Comparison of ENCODE assay signal across 12 cellular contexts in genomic region chr10:58477122-58477521, GRCh38. TPM values are rescaled to one million over a fixed set of nuclear protein-coding genes. Genes with fewer than 3 reads are reported as not detected.
DNase-seq lines count a peak whose midpoint lies in the region; ATAC-seq and TF ChIP-seq lines count a peak whose summit lies in the region.
"Had no signal": no experiment of that assay in that cellular context is flagged by ENCODE, and none has a peak within 500 bp of the region (broad histone marks: within the 10 kb centered on the region; RNA-seq: fewer than 3 reads in every experiment).

No MANE protein-coding gene starts in this region.

- no peaks in the 10 kb centered on the region for H3K36me3 Mint-ChIP-seq in WTC11
- no peaks in the 10 kb centered on the region for H3K36me3 Mint-ChIP-seq in activated CD8-positive, alpha-beta T cell treated with anti-CD3 and anti-CD28 coated beads for 36 hours (ENCODE audit: low read depth)
- H3K36me3 Mint-ChIP-seq: naive thymus-derived CD8-positive, alpha-beta T cell had no signal

- DNase-seq in GM04504 (ENCODE audit: low read depth) (peak; percentile 32), WTC11 (ENCODE audit: low spot score) (peak; percentile 46), right cardiac atrium (peak; percentile 59 to 77 (median 72)), skeletal muscle cell (ENCODE audit: low read depth) (peak; percentile 34), DMS153 (lab: John Stamatoyannopoulos, UW) (no peak), HUDEP-2 (lab: John Stamatoyannopoulos, UW; ENCODE audit: unreplicated experiment in 76 of 76) (no peak)
- no peak for DNase-seq in activated CD8-positive, alpha-beta T cell treated with anti-CD3 and anti-CD28 coated beads for 36 hours
- DNase-seq: amniotic stem cell; naive thymus-derived CD8-positive, alpha-beta T cell; NCI-H2171 treated with DMSO at 0.1 percent for 48 hours had no signal

- no peaks in the 10 kb centered on the region for H3K27me3 ChIP-seq in right cardiac atrium (ENCODE audit: control insufficient read depth, insufficient read depth)

- ATAC-seq in WTC11 (peak; percentile 96), right cardiac atrium (peak; percentile 72 to 93), HG03354 (IDR thresholded peaks at IDR 0.05; ENCODE audit: poor library complexity, severe bottlenecking, unreplicated experiment) (no peak)
- no peak for ATAC-seq in activated CD8-positive, alpha-beta T cell treated with anti-CD3 and anti-CD28 coated beads for 36 hours
- ATAC-seq: naive thymus-derived CD8-positive, alpha-beta T cell; Panc1 had no signal

- CTCF ChIA-PET in WTC11 (lab: Charles Lee): interaction anchor here (0.6 to 1.5 kb wide), 4 partner anchors 12 to 1445 kb away, joined by 3 to 9 read pairs (median 4); partner anchors contain the start of gene TFAM
- CTCF ChIA-PET in activated CD8-positive, alpha-beta T cell treated with anti-CD3 and anti-CD28 coated beads for 36 hours (lab: Charles Lee): no interaction called here

- H3K27me3 Mint-ChIP-seq in WTC11 (ENCODE audit: low read depth): no peaks in the 10 kb centered on the region; the same call in 1 of the 2 replicates
- H3K27me3 Mint-ChIP-seq in activated CD8-positive, alpha-beta T cell treated with anti-CD3 and anti-CD28 coated beads for 36 hours: peaks cover 5% of the 10 kb centered on the region

- no peaks in the 10 kb centered on the region for H3K4me1 ChIP-seq in right cardiac atrium (ENCODE audit: control insufficient read depth, insufficient read depth, low read length)

- no peaks in the 10 kb centered on the region for H3K9me3 Mint-ChIP-seq in WTC11
- H3K9me3 Mint-ChIP-seq in activated CD8-positive, alpha-beta T cell treated with anti-CD3 and anti-CD28 coated beads for 36 hours: no peaks in the 10 kb centered on the region
- H3K9me3 Mint-ChIP-seq: naive thymus-derived CD8-positive, alpha-beta T cell had no signal

- no peak overlapping the region for H3K27ac ChIP-seq in right cardiac atrium (ENCODE audit: low read length)

- peaks cover 23% of the 10 kb centered on the region for H3K4me1 Mint-ChIP-seq in WTC11
- H3K4me1 Mint-ChIP-seq in activated CD8-positive, alpha-beta T cell treated with anti-CD3 and anti-CD28 coated beads for 36 hours (ENCODE audit: low read depth): peaks cover 2% of the 10 kb centered on the region

- no peak overlapping the region for H3K4me3 ChIP-seq in right cardiac atrium (ENCODE audit: low read length)
- H3K4me3 ChIP-seq in skeletal muscle cell (ENCODE audit: low read depth, low read length): no peak overlapping the region

- peak overlapping the region; percentile 96 for H3K27ac Mint-ChIP-seq in WTC11
- H3K27ac Mint-ChIP-seq in activated CD8-positive, alpha-beta T cell treated with anti-CD3 and anti-CD28 coated beads for 36 hours: no peak overlapping the region

- no peaks in the 10 kb centered on the region for H3K9me3 ChIP-seq in right cardiac atrium (ENCODE audit: control insufficient read depth, low read length)

- POLR2A ChIA-PET in WTC11 (lab: Charles Lee): interaction anchor here (0.7 to 0.9 kb wide), 2 partner anchors 36 to 88 kb away, joined by 6 to 10 read pairs; partner anchors contain the start of gene BICC1
- POLR2A ChIA-PET in activated CD8-positive, alpha-beta T cell treated with anti-CD3 and anti-CD28 coated beads for 36 hours (lab: Charles Lee): interaction anchor here (0.9 kb wide), 1 partner anchor 409 kb away, joined by 3 read pairs; no protein-coding TSS in a partner anchor

- no peak overlapping the region for H3K4me3 Mint-ChIP-seq in WTC11
- no peak overlapping the region for H3K4me3 Mint-ChIP-seq in activated CD8-positive, alpha-beta T cell treated with anti-CD3 and anti-CD28 coated beads for 36 hours
- H3K4me3 Mint-ChIP-seq: naive thymus-derived CD8-positive, alpha-beta T cell had no signal

- 24% methylated on average over 2 of the region's 2 CpGs for WGBS in right cardiac atrium

- intact Hi-C loops in right cardiac atrium (cut with DNase I): no loop called here
- intact Hi-C loops in activated CD8-positive, alpha-beta T cell treated with anti-CD3 and anti-CD28 coated beads for 36 hours (cut with micrococcal nuclease): no loop called here

- TF ChIP-seq CTCF in WTC11 (IDR thresholded peaks at IDR 0.05): no peak
- TF ChIP-seq CTCF in activated CD8-positive, alpha-beta T cell treated with anti-CD3 and anti-CD28 coated beads for 36 hours (IDR thresholded peaks at IDR 0.05): no peak

TF ChIP-seq in WTC11, 78 proteins besides CTCF, POLR2A, EP300 and RAD21 (continues in another document):
- TF ChIP-seq ZBTB21 (CRISPR knock-in tag; IDR thresholded peaks at IDR 0.05; ENCODE audit: borderline replicate concordance): no peak
- TF ChIP-seq, protein P1, sequence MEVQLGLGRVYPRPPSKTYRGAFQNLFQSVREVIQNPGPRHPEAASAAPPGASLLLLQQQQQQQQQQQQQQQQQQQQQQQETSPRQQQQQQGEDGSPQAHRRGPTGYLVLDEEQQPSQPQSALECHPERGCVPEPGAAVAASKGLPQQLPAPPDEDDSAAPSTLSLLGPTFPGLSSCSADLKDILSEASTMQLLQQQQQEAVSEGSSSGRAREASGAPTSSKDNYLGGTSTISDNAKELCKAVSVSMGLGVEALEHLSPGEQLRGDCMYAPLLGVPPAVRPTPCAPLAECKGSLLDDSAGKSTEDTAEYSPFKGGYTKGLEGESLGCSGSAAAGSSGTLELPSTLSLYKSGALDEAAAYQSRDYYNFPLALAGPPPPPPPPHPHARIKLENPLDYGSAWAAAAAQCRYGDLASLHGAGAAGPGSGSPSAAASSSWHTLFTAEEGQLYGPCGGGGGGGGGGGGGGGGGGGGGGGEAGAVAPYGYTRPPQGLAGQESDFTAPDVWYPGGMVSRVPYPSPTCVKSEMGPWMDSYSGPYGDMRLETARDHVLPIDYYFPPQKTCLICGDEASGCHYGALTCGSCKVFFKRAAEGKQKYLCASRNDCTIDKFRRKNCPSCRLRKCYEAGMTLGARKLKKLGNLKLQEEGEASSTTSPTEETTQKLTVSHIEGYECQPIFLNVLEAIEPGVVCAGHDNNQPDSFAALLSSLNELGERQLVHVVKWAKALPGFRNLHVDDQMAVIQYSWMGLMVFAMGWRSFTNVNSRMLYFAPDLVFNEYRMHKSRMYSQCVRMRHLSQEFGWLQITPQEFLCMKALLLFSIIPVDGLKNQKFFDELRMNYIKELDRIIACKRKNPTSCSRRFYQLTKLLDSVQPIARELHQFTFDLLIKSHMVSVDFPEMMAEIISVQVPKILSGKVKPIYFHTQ (CRISPR knock-in tag; IDR thresholded peaks at IDR 0.05): no peak
- TF ChIP-seq SOX15 (CRISPR knock-in tag; IDR thresholded peaks at IDR 0.05): no peak
- TF ChIP-seq ELF4 (CRISPR knock-in tag; IDR thresholded peaks at IDR 0.05; ENCODE audit: low read depth): no peak
- TF ChIP-seq JUN (CRISPR knock-in tag; IDR thresholded peaks at IDR 0.05): no peak
- no peak for TF ChIP-seq ARID4B (CRISPR knock-in tag; IDR thresholded peaks at IDR 0.05; ENCODE audit: borderline replicate concordance)
- TF ChIP-seq TEAD1 (CRISPR knock-in tag; IDR thresholded peaks at IDR 0.05): no peak
- TF ChIP-seq EMX1 (CRISPR knock-in tag; IDR thresholded peaks at IDR 0.05): no peak
- no peak for TF ChIP-seq ZNF425 (CRISPR knock-in tag; conservative IDR thresholded peaks at IDR 0.05)
- TF ChIP-seq FOXJ3 (CRISPR knock-in tag; IDR thresholded peaks at IDR 0.05; ENCODE audit: borderline replicate concordance): no peak

RNA-seq across cellular contexts. Expression of gene BICC1, which starts 35.5 kb away (rescaled TPM):
- total RNA-seq in WTC11 (2021) (0.61 to 0.85 TPM (median 0.78 TPM) in 3 replicates), right cardiac atrium (10 to 100 TPM; 11.9 to 15.9 (median 14.5) TPM)
- polyA plus RNA-seq in right cardiac atrium: 5.2 TPM
- not detected for total RNA-seq in activated CD8-positive, alpha-beta T cell treated with anti-CD3 and anti-CD28 coated beads for 36 hours
- total RNA-seq: naive thymus-derived CD8-positive, alpha-beta T cell had no signal
- polyA plus RNA-seq: naive thymus-derived CD8-positive, alpha-beta T cell had no signal

Comparison
In these comparisons a context has a peak if more than half of its experiments do, and no peak if none do; other contexts are left out.
1. DNase-seq: peak in GM04504 (single experiment), WTC11 (single experiment), right cardiac atrium (3 of 3) and skeletal muscle cell (single experiment); none in activated CD8-positive, alpha-beta T cell treated with anti-CD3 and anti-CD28 coated beads for 36 hours (single experiment), DMS153 (single experiment) and HUDEP-2 (0 of 76).
2. ATAC-seq: peak in WTC11 (single experiment) and right cardiac atrium (2 of 2); none in activated CD8-positive, alpha-beta T cell treated with anti-CD3 and anti-CD28 coated beads for 36 hours (single experiment) and HG03354 (single experiment).